ENCODE assay signal across 1 cellular context in the genomic region with DNA sequence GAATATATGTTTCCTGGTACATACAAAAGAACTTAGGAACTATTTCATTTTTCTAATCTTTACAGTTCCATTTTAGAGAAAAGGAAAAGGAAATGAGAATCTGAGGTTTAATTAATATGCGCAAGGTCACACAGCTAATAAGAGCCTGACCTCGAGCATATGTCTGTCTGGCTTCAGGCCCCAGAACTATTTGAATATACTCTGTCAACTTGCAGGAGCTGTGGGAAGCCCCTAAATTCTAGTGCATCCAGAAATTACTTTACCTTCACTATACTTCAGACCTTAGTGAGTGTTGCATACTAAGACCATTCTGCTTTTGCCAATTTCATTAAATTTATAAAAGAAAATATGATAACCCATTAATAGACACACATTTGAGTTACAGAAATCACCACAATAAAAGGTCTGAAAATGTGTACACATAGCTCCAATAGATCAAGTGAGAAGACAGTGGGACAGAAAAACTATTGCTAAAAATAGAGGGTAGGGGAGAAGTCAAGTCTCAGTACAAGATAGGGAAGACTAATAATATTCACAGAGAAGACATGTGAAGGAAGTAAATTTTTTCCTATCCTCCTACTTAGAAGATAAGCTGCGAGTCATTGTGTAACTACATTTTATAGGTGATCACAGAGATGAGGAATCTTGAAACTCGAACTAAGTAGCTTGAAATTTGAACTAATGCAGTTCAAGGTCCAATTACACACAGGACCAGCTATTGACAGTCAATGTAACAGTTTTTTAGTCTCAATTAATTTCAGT.
TF ChIP-seq lines count a peak whose summit lies in the region.

No MANE protein-coding gene starts in this region.

TF ChIP-seq in HCT116, 20 proteins besides CTCF, POLR2A, EP300 and RAD21 (continued from another document):
- TF ChIP-seq SP1 (IDR thresholded peaks at IDR 0.05; ENCODE audit: low read depth) (peak; percentile 43; the same call in 1 of the 2 replicates), TCF7L2 (IDR thresholded peaks at IDR 0.05; ENCODE audit: borderline replicate concordance, extremely low read depth, insufficient read depth, insufficient read length) (no peak), CEBPB (IDR thresholded peaks at IDR 0.05; ENCODE audit: low read depth) (peak; percentile 75)
- TF ChIP-seq, protein P1, sequence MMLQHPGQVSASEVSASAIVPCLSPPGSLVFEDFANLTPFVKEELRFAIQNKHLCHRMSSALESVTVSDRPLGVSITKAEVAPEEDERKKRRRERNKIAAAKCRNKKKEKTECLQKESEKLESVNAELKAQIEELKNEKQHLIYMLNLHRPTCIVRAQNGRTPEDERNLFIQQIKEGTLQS (IDR thresholded peaks at IDR 0.05): no peak
